1 cellular context compared by ENCODE assay signal in genomic region chr6:134750669-134751068, GRCh38.
TF ChIP-seq lines count a peak whose summit lies in the region.

No MANE protein-coding gene starts in this region.

TF ChIP-seq in IMR-90, 13 proteins besides CTCF, POLR2A, EP300 and RAD21:
- TF ChIP-seq MAFK (IDR thresholded peaks at IDR 0.05; ENCODE audit: low read depth, low read length) = no peak
- no peak for TF ChIP-seq MAZ (IDR thresholded peaks at IDR 0.05; ENCODE audit: borderline replicate concordance, low read depth, low read length)
- no peak for TF ChIP-seq FOS (IDR thresholded peaks at IDR 0.05; ENCODE audit: low read depth, low read length)
- no peak for TF ChIP-seq BHLHE40 (IDR thresholded peaks at IDR 0.05; ENCODE audit: low read depth, low read length)
- no peak for TF ChIP-seq CHD1 (IDR thresholded peaks at IDR 0.05; ENCODE audit: low read depth, low read length)
- TF ChIP-seq, protein P1, sequence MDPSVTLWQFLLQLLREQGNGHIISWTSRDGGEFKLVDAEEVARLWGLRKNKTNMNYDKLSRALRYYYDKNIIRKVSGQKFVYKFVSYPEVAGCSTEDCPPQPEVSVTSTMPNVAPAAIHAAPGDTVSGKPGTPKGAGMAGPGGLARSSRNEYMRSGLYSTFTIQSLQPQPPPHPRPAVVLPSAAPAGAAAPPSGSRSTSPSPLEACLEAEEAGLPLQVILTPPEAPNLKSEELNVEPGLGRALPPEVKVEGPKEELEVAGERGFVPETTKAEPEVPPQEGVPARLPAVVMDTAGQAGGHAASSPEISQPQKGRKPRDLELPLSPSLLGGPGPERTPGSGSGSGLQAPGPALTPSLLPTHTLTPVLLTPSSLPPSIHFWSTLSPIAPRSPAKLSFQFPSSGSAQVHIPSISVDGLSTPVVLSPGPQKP (IDR thresholded peaks at IDR 0.05; ENCODE audit: borderline replicate concordance, low read depth, low read length) = no peak
- TF ChIP-seq, protein P2, sequence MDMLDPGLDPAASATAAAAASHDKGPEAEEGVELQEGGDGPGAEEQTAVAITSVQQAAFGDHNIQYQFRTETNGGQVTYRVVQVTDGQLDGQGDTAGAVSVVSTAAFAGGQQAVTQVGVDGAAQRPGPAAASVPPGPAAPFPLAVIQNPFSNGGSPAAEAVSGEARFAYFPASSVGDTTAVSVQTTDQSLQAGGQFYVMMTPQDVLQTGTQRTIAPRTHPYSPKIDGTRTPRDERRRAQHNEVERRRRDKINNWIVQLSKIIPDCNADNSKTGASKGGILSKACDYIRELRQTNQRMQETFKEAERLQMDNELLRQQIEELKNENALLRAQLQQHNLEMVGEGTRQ (IDR thresholded peaks at IDR 0.05; ENCODE audit: low read depth, low read length) = no peak
- no peak for TF ChIP-seq SMC3 (IDR thresholded peaks at IDR 0.05; ENCODE audit: low read depth, low read length)
- no peak for TF ChIP-seq MXI1 (IDR thresholded peaks at IDR 0.05; ENCODE audit: borderline replicate concordance, low read depth, low read length)
- TF ChIP-seq RFX5 (IDR thresholded peaks at IDR 0.05; ENCODE audit: low read depth, low read length) = no peak
- no peak for TF ChIP-seq RCOR1 (IDR thresholded peaks at IDR 0.05; ENCODE audit: insufficient replicate concordance, low read length)
- no peak for TF ChIP-seq NFE2L2 (IDR thresholded peaks at IDR 0.05; ENCODE audit: low read depth, low read length)
- no peak for TF ChIP-seq CEBPB (IDR thresholded peaks at IDR 0.05; ENCODE audit: low read depth, low read length)
